In the genomic region with DNA sequence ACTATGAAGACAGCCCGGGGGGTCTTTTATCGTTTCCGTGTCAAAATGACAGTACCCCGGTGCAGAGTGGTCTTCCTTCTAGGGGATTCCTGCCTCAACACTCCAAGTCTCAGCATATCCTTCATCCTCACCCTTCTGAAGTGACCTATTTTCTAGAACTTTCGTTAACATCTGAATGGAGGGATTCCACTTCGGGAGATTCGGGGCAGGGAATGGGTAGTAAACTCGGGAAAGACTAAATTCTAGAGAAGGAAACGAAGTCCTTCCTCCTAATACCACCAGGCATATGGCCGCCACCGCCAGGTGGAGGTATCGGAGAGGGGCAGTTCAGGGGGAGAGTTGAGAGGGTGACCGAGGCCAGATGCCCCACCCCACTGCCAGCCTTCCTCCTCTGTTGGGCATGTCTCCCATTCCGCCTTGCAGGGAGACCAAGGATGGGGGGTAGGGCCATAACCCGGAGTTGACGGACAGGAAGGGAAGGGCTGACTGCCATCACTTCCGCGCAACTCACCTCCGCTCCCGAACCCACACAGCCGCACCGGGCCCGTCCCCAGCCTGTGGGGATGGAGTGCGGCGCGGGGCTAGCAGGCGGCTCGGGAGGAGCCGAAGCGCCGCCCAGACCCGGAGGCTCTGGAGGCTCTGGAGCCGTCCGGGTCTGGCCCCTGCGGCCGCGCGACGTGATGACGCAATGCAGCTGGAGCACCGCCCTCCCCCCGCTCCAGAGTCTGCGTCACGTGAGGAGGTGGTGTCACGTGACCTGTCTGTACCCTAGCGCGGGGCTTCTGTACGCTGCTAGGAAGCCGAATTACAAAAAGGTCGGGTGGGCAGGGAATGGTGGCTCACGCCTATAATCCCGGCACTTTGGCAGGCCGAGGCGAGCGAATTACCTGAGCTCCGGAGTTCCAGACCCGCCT, we compare ENCODE assay signal across 8 cellular contexts. TPM values are rescaled to one million over a fixed set of nuclear protein-coding genes. Genes with fewer than 3 reads are reported as not detected.
DNase-seq lines count a peak whose midpoint lies in the region; ATAC-seq, FAIRE-seq and TF ChIP-seq lines count a peak whose summit lies in the region.

Gene KLHL12, minus strand, starts transcription at position 657 of the 914 bp plus-strand sequence. CDS start 2,072 bp downstream, outside the sequence.

- H3K9ac ChIP-seq in smooth muscle cell (ENCODE audit: low read depth) = peak within 1 kb of the TSS; percentile 73

- DNase-seq in AG08396 (ENCODE audit: low spot score) (peak; percentile 98), NCI-H2227 treated with DMSO at 0.1 percent for 48 hours (lab: John Stamatoyannopoulos, UW) (peak; percentile 92), bronchial epithelial cell (ENCODE audit: low read depth) (peak; percentile 87), iPS-NIHi7 (ENCODE audit: extremely low spot score) (peak; percentile 98), smooth muscle cell (lab: John Stamatoyannopoulos, UW; ENCODE audit: unreplicated experiment) (peak; percentile 88)

- H3F3A ChIP-seq in smooth muscle cell (ENCODE audit: low read depth) = no peaks in the 10 kb centered on the region

- no peaks in the 10 kb centered on the region for H3K4me1 ChIP-seq in smooth muscle cell (ENCODE audit: low read depth)

- ATAC-seq in GM18909 (IDR thresholded peaks at IDR 0.05; ENCODE audit: poor library complexity, unreplicated experiment) = peak; percentile 90
- peak; percentile 92 for ATAC-seq in HG03175 (IDR thresholded peaks at IDR 0.05; ENCODE audit: unreplicated experiment)

- H3K79me2 ChIP-seq in smooth muscle cell (ENCODE audit: low read depth) = peaks cover 20% of the 10 kb centered on the region

- no peaks in the 10 kb centered on the region for H3K36me3 ChIP-seq in bronchial epithelial cell (ENCODE audit: control insufficient read depth, insufficient read depth, low read length)
- H3K36me3 ChIP-seq in smooth muscle cell (ENCODE audit: low read depth) = no peaks in the 10 kb centered on the region

- peak within 1 kb of the TSS; percentile 72 for H3K27ac ChIP-seq in smooth muscle cell (ENCODE audit: low read depth)

- no peaks in the 10 kb centered on the region for H3K9me3 ChIP-seq in smooth muscle cell (replicated peaks; ENCODE audit: low read depth)

- H3K4me2 ChIP-seq in smooth muscle cell = peak within 1 kb of the TSS; percentile 94

- H3K4me3 ChIP-seq in WI38 (ENCODE audit: low read depth, low read length) (peak within 1 kb of the TSS; percentile 84), bronchial epithelial cell (ENCODE audit: low read depth, low read length) (peak within 1 kb of the TSS; percentile 92), smooth muscle cell (peak within 1 kb of the TSS; percentile 65)

- H3K27me3 ChIP-seq in bronchial epithelial cell (ENCODE audit: control insufficient read depth, insufficient read depth, low read length) (no peaks in the 10 kb centered on the region), smooth muscle cell (ENCODE audit: low read depth) (no peaks in the 10 kb centered on the region)

- no peak for FAIRE-seq in bronchial epithelial cell (lab: Jason Lieb, UNC)

- 2% methylated on average over 56 of the region's 57 CpGs for WGBS in smooth muscle cell (ENCODE audit: low lambda C conversion rate)

- peak within 1 kb of the TSS; percentile 81 for H2AFZ ChIP-seq in smooth muscle cell (ENCODE audit: low read depth)

- TF ChIP-seq CTCF in WI38 (IDR thresholded peaks at IDR 0.05; ENCODE audit: low read depth, low read length) = peak; percentile 44; the same call in 1 of the 2 replicates
- peak; percentile 83 for TF ChIP-seq CTCF in bronchial epithelial cell (IDR thresholded peaks at IDR 0.05; ENCODE audit: insufficient read depth, low read length, severe bottlenecking)
- peak; percentile 48 for TF ChIP-seq CTCF in smooth muscle cell (IDR thresholded peaks at IDR 0.05; ENCODE audit: borderline replicate concordance, insufficient read depth, poor library complexity, severe bottlenecking)

- H4K20me1 ChIP-seq in smooth muscle cell (ENCODE audit: low read depth) = no peaks in the 10 kb centered on the region

RNA-seq across cellular contexts. Expression of gene KLHL12, which starts in this region (rescaled TPM):
- total RNA-seq in bronchial epithelial cell (51.1 and 71.6 TPM in 2 replicates), smooth muscle cell (22.7 and 25.4 TPM in 2 replicates)
- 19.0 and 19.5 TPM in 2 replicates for polyA plus RNA-seq in smooth muscle cell

Comparison
In these comparisons a context has a peak if more than half of its experiments do, and no peak if none do; other contexts are left out.
1. Peak in every context shown above with its lines: DNase-seq, ATAC-seq, H3K4me3 ChIP-seq and H3K27ac ChIP-seq.